Comparison of ENCODE assay signal across 14 cellular contexts in genomic region chr5:79107020-79107796, GRCh38. TPM values are rescaled to one million over a fixed set of nuclear protein-coding genes. Genes with fewer than 3 reads are reported as not detected.
DNase-seq lines count a peak whose midpoint lies in the region; FAIRE-seq and TF ChIP-seq lines count a peak whose summit lies in the region.
"Had no signal": no experiment of that assay in that cellular context is flagged by ENCODE, and none has a peak within 500 bp of the region (broad histone marks: within the 10 kb centered on the region; RNA-seq: fewer than 3 reads in every experiment).

No MANE protein-coding gene starts in this region.

- H4K5ac ChIP-seq in H1 (ENCODE audit: insufficient read length, low read depth, low read length), result no peak overlapping the region

- H3K4me1 ChIP-seq in H1 (replicated peaks in 1 of 4; ENCODE audit: control insufficient read depth in 3 of 4, insufficient read depth in 4 of 4, low read length in 3 of 4), result no peaks in the 10 kb centered on the region

- H3K9me3 ChIP-seq in H1 (ENCODE audit: insufficient read depth in 2 of 2, low read depth in 1 of 2, low read length in 1 of 2), result peaks cover 3% of the 10 kb centered on the region in 2 experiments; a peak in 2 of 4 replicates
- H3K9me3 ChIP-seq: right lobe of liver, upper lobe of left lung had no signal

- peaks cover 0 to 3% of the 10 kb centered on the region in 2 experiments for H4K20me1 ChIP-seq in H1 (replicated peaks in 1 of 2; ENCODE audit: control insufficient read depth in 1 of 2, insufficient read depth in 2 of 2, low read length in 2 of 2)

- no peak overlapping the region for H3K9ac ChIP-seq in H1 (replicated peaks in 1 of 4; ENCODE audit: extremely low read depth in 1 of 4, low read depth in 3 of 4, low read length in 3 of 4)

- TF ChIP-seq POLR2A in H54 (IDR thresholded peaks at IDR 0.05; ENCODE audit: low read depth, low read length), result no peak
- TF ChIP-seq POLR2A in H1 (IDR thresholded peaks at IDR 0.05; ENCODE audit: control extremely low read depth in 1 of 2, low read depth in 2 of 2, low read length in 2 of 2), result no peak

- H3K4me3 Mint-ChIP-seq in activated CD4-positive, alpha-beta T cell treated with anti-CD3 and anti-CD28 coated beads, Interleukin-2, amount 10 ng/mL, durations not matched to agents 7 days and 5 days, result no peak overlapping the region
- H3K4me3 Mint-ChIP-seq: activated naive CD4-positive, alpha-beta T cell treated with anti-CD3 and anti-CD28 coated beads for 36 hours had no signal

- H2BK5ac ChIP-seq in H1 (ENCODE audit: low read depth, low read length), result no peak overlapping the region

- no peak overlapping the region for H4K8ac ChIP-seq in H1 (ENCODE audit: extremely low read depth, insufficient read depth, low read length)

- no peak overlapping the region for H3K4ac ChIP-seq in H1 (replicated peaks; ENCODE audit: insufficient read length, low read depth, low read length)

- H3K4me3 ChIP-seq in H1 (ENCODE audit: extremely low read depth in 1 of 4, insufficient read depth in 2 of 4, low read depth in 3 of 4, low read length in 4 of 4), result no peak overlapping the region
- H3K4me3 ChIP-seq: right lobe of liver, upper lobe of left lung had no signal

- no peak overlapping the region for H3K56ac ChIP-seq in H1 (replicated peaks; ENCODE audit: insufficient read length, low read depth, low read length)

- H3K18ac ChIP-seq in H1 (ENCODE audit: extremely low read depth, low read length), result no peak overlapping the region

- no peak overlapping the region for H3K27ac Mint-ChIP-seq in activated CD4-positive, alpha-beta T cell treated with anti-CD3 and anti-CD28 coated beads, Interleukin-2, amount 10 ng/mL, durations not matched to agents 7 days and 5 days
- H3K27ac Mint-ChIP-seq: activated naive CD4-positive, alpha-beta T cell treated with anti-CD3 and anti-CD28 coated beads for 36 hours had no signal

- CTCF ChIA-PET in H1 (lab: Charles Lee; ENCODE audit: partially characterized antibody), result interaction anchor here (0.7 to 7.0 kb wide), 11 partner anchors 10 to 878 kb away, joined by 3 to 49 read pairs (median 5); no protein-coding TSS in a partner anchor
- CTCF ChIA-PET in activated CD4-positive, alpha-beta T cell treated with anti-CD3 and anti-CD28 coated beads, Interleukin-2, amount 10 ng/mL, durations not matched to agents 7 days and 5 days (lab: Charles Lee), result interaction anchor here (0.6 kb wide), 1 partner anchor 318 kb away, joined by 4 read pairs; no protein-coding TSS in a partner anchor

- 0 out of 2 replicates have a peak overlapping the region, but pooled peaks have one; percentile 24 for H2AK5ac ChIP-seq in H1 (ENCODE audit: low read depth, low read length)

- no peak overlapping the region for H2BK15ac ChIP-seq in H1 (ENCODE audit: low read length)

- H3K23me2 ChIP-seq in H1 (ENCODE audit: low read depth, low read length), result peaks cover 11% of the 10 kb centered on the region; the same call in 1 of the 2 replicates

- DNase-seq in H54 (ENCODE audit: insufficient read length, low spot score), result peak; percentile 13
- DNase-seq in NOMO-1 (lab: John Stamatoyannopoulos, UW; ENCODE audit: unreplicated experiment in 2 of 2), result peak; percentile 58 to 71
- no peak for DNase-seq in H1 (ENCODE audit: low read depth in 1 of 2, low spot score in 2 of 2)
- peak; percentile 67 for DNase-seq in renal cortical epithelial cell (ENCODE audit: low read depth)
- DNase-seq in HK-2 (ENCODE audit: unreplicated experiment), result no peak
- DNase-seq in activated CD4-positive, alpha-beta T cell treated with anti-CD3 and anti-CD28 coated beads, Interleukin-2, amount 10 ng/mL, durations not matched to agents 7 days and 5 days, result no peak
- no peak for DNase-seq in NCI-H1694 (lab: John Stamatoyannopoulos, UW)
- DNase-seq: activated CD4-positive, alpha-beta T cell treated with anti-CD3 and anti-CD28 coated beads, Interleukin-2, amount 50 U/mL, for 4 hours; activated naive CD4-positive, alpha-beta T cell treated with anti-CD3 and anti-CD28 coated beads for 36 hours; DMS 273 treated with DMSO at 0.1 percent for 48 hours; NCI-H345; right lobe of liver had no signal

- H3K9me3 Mint-ChIP-seq in activated CD4-positive, alpha-beta T cell treated with anti-CD3 and anti-CD28 coated beads, Interleukin-2, amount 10 ng/mL, durations not matched to agents 7 days and 5 days, result no peaks in the 10 kb centered on the region
- H3K9me3 Mint-ChIP-seq: activated naive CD4-positive, alpha-beta T cell treated with anti-CD3 and anti-CD28 coated beads for 36 hours had no signal

- no peaks in the 10 kb centered on the region for H3K79me1 ChIP-seq in H1 (ENCODE audit: low read depth, low read length)

- H3K27me3 Mint-ChIP-seq in activated CD4-positive, alpha-beta T cell treated with anti-CD3 and anti-CD28 coated beads, Interleukin-2, amount 10 ng/mL, durations not matched to agents 7 days and 5 days, result peaks cover 47% of the 10 kb centered on the region

- H2BK12ac ChIP-seq in H1 (ENCODE audit: low read depth, low read length), result no peak overlapping the region

- no peak overlapping the region for H3K14ac ChIP-seq in H1 (ENCODE audit: insufficient read length)

- H3K36me3 ChIP-seq in H1 (ENCODE audit: control insufficient read depth in 2 of 4, insufficient read depth in 4 of 4, low read length in 3 of 4), result no peaks in the 10 kb centered on the region
- H3K36me3 ChIP-seq: right lobe of liver, upper lobe of left lung had no signal

- no peak for TF ChIP-seq RAD21 in H1 (IDR thresholded peaks at IDR 0.05 in 1 of 2, conservative IDR thresholded peaks at IDR 0.05 in 1 of 2; ENCODE audit: low read depth in 2 of 2, low read length in 2 of 2)

- H3K4me2 ChIP-seq in H1 (ENCODE audit: insufficient read depth in 1 of 2, low read depth in 2 of 2, low read length in 2 of 2), result no peak overlapping the region

- H3K79me2 ChIP-seq in H1 (ENCODE audit: control insufficient read depth in 1 of 2, insufficient read depth in 2 of 2, low read length in 2 of 2), result no peaks in the 10 kb centered on the region

- TF ChIP-seq EP300 in H1 (IDR thresholded peaks at IDR 0.05; ENCODE audit: borderline replicate concordance in 1 of 2, low read depth in 2 of 2, low read length in 2 of 2), result no peak

- FAIRE-seq in H54 (lab: Jason Lieb, UNC), result no peak
- FAIRE-seq in H1 (lab: Jason Lieb, UNC), result no peak

- no peak for TF ChIP-seq CTCF in H1 (IDR thresholded peaks at IDR 0.05; ENCODE audit: control extremely low read depth in 1 of 3, insufficient read depth in 1 of 3, low read depth in 1 of 3, low read length in 3 of 3)

- no peak overlapping the region for H2AFZ ChIP-seq in H1 (ENCODE audit: low read length)

- H2BK20ac ChIP-seq in H1 (ENCODE audit: low read length), result no peak overlapping the region

- no peak overlapping the region for H2BK120ac ChIP-seq in H1 (replicated peaks; ENCODE audit: low read depth, low read length)

- no peak overlapping the region for H4K91ac ChIP-seq in H1 (replicated peaks; ENCODE audit: insufficient read length, low read length)

- no peak overlapping the region for H3K23ac ChIP-seq in H1 (ENCODE audit: insufficient read length)

- no peaks in the 10 kb centered on the region for H3K4me1 Mint-ChIP-seq in activated CD4-positive, alpha-beta T cell treated with anti-CD3 and anti-CD28 coated beads, Interleukin-2, amount 10 ng/mL, durations not matched to agents 7 days and 5 days

- POLR2A ChIA-PET in H1 (lab: Charles Lee; ENCODE audit: partially characterized antibody), result no interaction called here
- POLR2A ChIA-PET in activated CD4-positive, alpha-beta T cell treated with anti-CD3 and anti-CD28 coated beads, Interleukin-2, amount 10 ng/mL, durations not matched to agents 7 days and 5 days (lab: Charles Lee), result no interaction called here

- no peaks in the 10 kb centered on the region for H3K36me3 Mint-ChIP-seq in activated CD4-positive, alpha-beta T cell treated with anti-CD3 and anti-CD28 coated beads, Interleukin-2, amount 10 ng/mL, durations not matched to agents 7 days and 5 days (ENCODE audit: low read depth)

- no peak overlapping the region for H3K27ac ChIP-seq in H1 (ENCODE audit: low read depth, low read length)
- H3K27ac ChIP-seq: upper lobe of left lung had no signal

- peaks cover 6 to 14% (median 12%) of the 10 kb centered on the region in 4 experiments for H3K27me3 ChIP-seq in H1 (replicated peaks in 1 of 4; ENCODE audit: control insufficient read depth in 3 of 4, extremely low read depth in 1 of 4, insufficient read depth in 3 of 4, low read length in 3 of 4)
- H3K27me3 ChIP-seq: right lobe of liver had no signal

- WGBS in H1 (ENCODE audit: extremely low coverage in 1 of 2, insufficient coverage in 1 of 2, insufficient read length in 1 of 2, insufficient replicate concordance in 2 of 2, low coverage in 1 of 2, low lambda C conversion rate in 2 of 2, missing lambda C conversion rate in 1 of 2), 2 experiments, result 85% methylated on average over 7 of the region's 7 CpGs; no CpG with 5 or more reads in 1 of the 2 experiments

RNA-seq across cellular contexts. Expression of gene BHMT, which starts 4.4 kb away (rescaled TPM):
- total RNA-seq in H1 (2021; fragmentation: NEBNext Ultra II Directional; extraction: Animal tissue kit (Norgen Biotek cat#: 25700)), result 1.6 and 1.7 TPM in 2 replicates
- 0.54 and 1.1 TPM in 2 replicates for polyA plus RNA-seq in H1 (2011; rRNA removed)
- polyA plus RNA-seq in H1 (2011; cell fraction: cytosol; rRNA removed), result 0.85 TPM
- polyA plus RNA-seq in H1 (2011; cell fraction: nucleus; rRNA removed), result 1.1 TPM
- 1.0 to 2.4 TPM (median 2.1 TPM) in 4 replicates for polyA plus RNA-seq in H1 (2012, experiment 1 of 2)
- 0.08 TPM for polyA plus RNA-seq in H1 (2012, experiment 2 of 2)
- polyA plus RNA-seq in H1 (2013, experiment 1 of 2), result 0.97 TPM
- polyA plus RNA-seq in H1 (2013, experiment 2 of 2), result 1.0 TPM
- 0.22 and 1.5 TPM in 2 replicates for polyA minus RNA-seq in H1 (2011; rRNA and poly(A)+ RNA removed)
- 1.8 TPM for polyA minus RNA-seq in H1 (2011; cell fraction: cytosol; rRNA and poly(A)+ RNA removed)
- polyA minus RNA-seq in H1 (2011; cell fraction: nucleus; rRNA and poly(A)+ RNA removed), result 2.1 TPM
- 2.8 and 4.4 TPM in 2 replicates for total RNA-seq in renal cortical epithelial cell
- not detected for total RNA-seq in activated CD4-positive, alpha-beta T cell treated with anti-CD3 and anti-CD28 coated beads, Interleukin-2, amount 10 ng/mL, durations not matched to agents 7 days and 5 days
- total RNA-seq: activated naive CD4-positive, alpha-beta T cell treated with anti-CD3 and anti-CD28 coated beads for 36 hours; glomerular endothelial cell had no signal

RNA-seq across cellular contexts. Expression of gene BHMT2, which starts 37.6 kb away (rescaled TPM):
- total RNA-seq in H1 (2021; fragmentation: NEBNext Ultra II Directional; extraction: Animal tissue kit (Norgen Biotek cat#: 25700)), result not detected in 2 replicates
- polyA plus RNA-seq in H1 (2011; rRNA removed), result 0.11 TPM in 1 of 2 replicates, not detected in the other
- 0.26 TPM for polyA plus RNA-seq in H1 (2011; cell fraction: cytosol; rRNA removed)
- not detected for polyA plus RNA-seq in H1 (2011; cell fraction: nucleus; rRNA removed)
- 0.40 to 0.44 TPM in 2 of 4 replicates, not detected in the others for polyA plus RNA-seq in H1 (2012, experiment 1 of 2)
- polyA plus RNA-seq in H1 (2012, experiment 2 of 2), result not detected
- not detected for polyA plus RNA-seq in H1 (2013, experiment 1 of 2)
- not detected for polyA plus RNA-seq in H1 (2013, experiment 2 of 2)
- polyA minus RNA-seq in H1 (2011; rRNA and poly(A)+ RNA removed), result 0.17 TPM in 1 of 2 replicates, not detected in the other
- not detected for polyA minus RNA-seq in H1 (2011; cell fraction: cytosol; rRNA and poly(A)+ RNA removed)
- polyA minus RNA-seq in H1 (2011; cell fraction: nucleus; rRNA and poly(A)+ RNA removed), result not detected
- total RNA-seq in renal cortical epithelial cell, result 20.3 and 34.6 TPM in 2 replicates
- not detected for total RNA-seq in activated CD4-positive, alpha-beta T cell treated with anti-CD3 and anti-CD28 coated beads, Interleukin-2, amount 10 ng/mL, durations not matched to agents 7 days and 5 days
- total RNA-seq: activated naive CD4-positive, alpha-beta T cell treated with anti-CD3 and anti-CD28 coated beads for 36 hours had no signal

RNA-seq across cellular contexts. Expression of gene DMGDH, which starts 37.7 kb away (rescaled TPM):
- total RNA-seq in H1 (2021; fragmentation: NEBNext Ultra II Directional; extraction: Animal tissue kit (Norgen Biotek cat#: 25700)), result 1.1 TPM in 1 of 2 replicates, not detected in the other
- polyA plus RNA-seq in H1 (2011; rRNA removed), result 0.15 and 0.31 TPM in 2 replicates
- 0.26 TPM for polyA plus RNA-seq in H1 (2011; cell fraction: cytosol; rRNA removed)
- polyA plus RNA-seq in H1 (2011; cell fraction: nucleus; rRNA removed), result 0.07 TPM
- polyA plus RNA-seq in H1 (2012, experiment 1 of 2), result 0.46 TPM in 1 of 4 replicates, not detected in the others
- polyA plus RNA-seq in H1 (2012, experiment 2 of 2), result not detected
- polyA plus RNA-seq in H1 (2013, experiment 1 of 2), result not detected
- not detected for polyA plus RNA-seq in H1 (2013, experiment 2 of 2)
- polyA minus RNA-seq in H1 (2011; rRNA and poly(A)+ RNA removed), result 0.44 and 1.6 TPM in 2 replicates
- polyA minus RNA-seq in H1 (2011; cell fraction: cytosol; rRNA and poly(A)+ RNA removed), result not detected
- 2.8 TPM for polyA minus RNA-seq in H1 (2011; cell fraction: nucleus; rRNA and poly(A)+ RNA removed)
- 4.5 and 9.3 TPM in 2 replicates for total RNA-seq in renal cortical epithelial cell
- total RNA-seq in activated CD4-positive, alpha-beta T cell treated with anti-CD3 and anti-CD28 coated beads, Interleukin-2, amount 10 ng/mL, durations not matched to agents 7 days and 5 days, result not detected
- total RNA-seq: glomerular endothelial cell had no signal

Comparison
In these comparisons a context has a peak if more than half of its experiments do, and no peak if none do; other contexts are left out.
1. DNase-seq: peak in H54 (single experiment), NOMO-1 (2 of 2) and renal cortical epithelial cell (single experiment); none in H1 (0 of 2), HK-2 (single experiment), activated CD4-positive, alpha-beta T cell treated with anti-CD3 and anti-CD28 coated beads, Interleukin-2, amount 10 ng/mL, durations not matched to agents 7 days and 5 days (single experiment) and NCI-H1694 (single experiment).
2. RNA of gene BHMT2, which starts 37.6 kb away (total RNA-seq): 20.3 to 34.6 TPM in renal cortical epithelial cell; not detected in H1 and not detected in activated CD4-positive, alpha-beta T cell treated with anti-CD3 and anti-CD28 coated beads, Interleukin-2, amount 10 ng/mL, durations not matched to agents 7 days and 5 days; every median in the first group is over 10 times any median in the second.